In genomic region chr5:68266457-68266856, GRCh38 we compare ENCODE assay signal across 13 cellular contexts.
DNase-seq lines count a peak whose midpoint lies in the region; ATAC-seq and TF ChIP-seq lines count a peak whose summit lies in the region.
"Had no signal": no experiment of that assay in that cellular context is flagged by ENCODE, and none has a peak within 500 bp of the region (broad histone marks: within the 10 kb centered on the region; RNA-seq: fewer than 3 reads in every experiment).

No MANE protein-coding gene starts in this region.

- TF ChIP-seq CTCF in nephron (IDR thresholded peaks at IDR 0.05; ENCODE audit: unreplicated experiment in 3 of 3): no peak

- no peak overlapping the region for H3K4me3 ChIP-seq in effector memory CD4-positive, alpha-beta T cell (ENCODE audit: insufficient read depth, low read depth, low read length, poor library complexity, severe bottlenecking)

- H3K27me3 Mint-ChIP-seq in stimulated activated naive CD8-positive, alpha-beta T cell treated with anti-CD3 and anti-CD28 coated beads, Interleukin-15, Interleukin-2, amounts not matched to agents 100 ng/mL and 50 ng/mL, for 24 hours: no peaks in the 10 kb centered on the region
- no peaks in the 10 kb centered on the region for H3K27me3 Mint-ChIP-seq in nephron (ENCODE audit: low read depth)

- no peaks in the 10 kb centered on the region for H3K27me3 ChIP-seq in effector memory CD4-positive, alpha-beta T cell (replicated peaks; ENCODE audit: control insufficient read depth, insufficient read depth, low read length, poor library complexity, severe bottlenecking)

- H3K4me3 Mint-ChIP-seq in stimulated activated naive CD8-positive, alpha-beta T cell treated with anti-CD3 and anti-CD28 coated beads, Interleukin-15, Interleukin-2, amounts not matched to agents 100 ng/mL and 50 ng/mL, for 24 hours: peak overlapping the region; percentile 23
- no peak overlapping the region for H3K4me3 Mint-ChIP-seq in nephron
- H3K4me3 Mint-ChIP-seq: CD14-positive monocyte had no signal

- H3K36me3 ChIP-seq in effector memory CD4-positive, alpha-beta T cell (ENCODE audit: control insufficient read depth, insufficient read depth, low read length): no peaks in the 10 kb centered on the region

- peak overlapping the region; percentile 19 for H3K27ac ChIP-seq in effector memory CD4-positive, alpha-beta T cell (ENCODE audit: insufficient read depth, low read length, poor library complexity, severe bottlenecking)

- peaks cover 35% of the 10 kb centered on the region for H3K4me1 ChIP-seq in effector memory CD4-positive, alpha-beta T cell (ENCODE audit: control insufficient read depth, insufficient read depth, low read length, poor library complexity, severe bottlenecking)

- H3K36me3 Mint-ChIP-seq in stimulated activated naive CD8-positive, alpha-beta T cell treated with anti-CD3 and anti-CD28 coated beads, Interleukin-15, Interleukin-2, amounts not matched to agents 100 ng/mL and 50 ng/mL, for 24 hours (ENCODE audit: low read depth): no peaks in the 10 kb centered on the region
- H3K36me3 Mint-ChIP-seq in nephron (ENCODE audit: low read depth): peaks cover 23% of the 10 kb centered on the region

- no peak for TF ChIP-seq POLR2A in GM18505 (IDR thresholded peaks at IDR 0.05; ENCODE audit: borderline replicate concordance, extremely low read depth, insufficient read depth, insufficient read length)

- DNase-seq in stimulated activated naive CD8-positive, alpha-beta T cell treated with anti-CD3 and anti-CD28 coated beads, Interleukin-15, Interleukin-2, amounts not matched to agents 100 U/mL and 50 U/mL, for 24 hours: no peak
- no peak for DNase-seq in effector memory CD4-positive, alpha-beta T cell
- DNase-seq: activated CD4-positive, alpha-beta T cell treated with anti-CD3 and anti-CD28 coated beads, Interleukin-2, amount 50 U/mL, for 1 hour; amniotic stem cell; SK-N-SH had no signal

- peaks cover 91% of the 10 kb centered on the region for H3K4me1 Mint-ChIP-seq in stimulated activated naive CD8-positive, alpha-beta T cell treated with anti-CD3 and anti-CD28 coated beads, Interleukin-15, Interleukin-2, amounts not matched to agents 100 ng/mL and 50 ng/mL, for 24 hours (ENCODE audit: low read depth)
- H3K4me1 Mint-ChIP-seq in nephron: peaks cover 68% of the 10 kb centered on the region

- H3K9me3 ChIP-seq in effector memory CD4-positive, alpha-beta T cell (ENCODE audit: control insufficient read depth, low read length): no peaks in the 10 kb centered on the region
- H3K9me3 ChIP-seq: SK-N-SH had no signal

- H3K9me3 Mint-ChIP-seq in stimulated activated naive CD8-positive, alpha-beta T cell treated with anti-CD3 and anti-CD28 coated beads, Interleukin-15, Interleukin-2, amounts not matched to agents 100 ng/mL and 50 ng/mL, for 24 hours: no peaks in the 10 kb centered on the region
- no peaks in the 10 kb centered on the region for H3K9me3 Mint-ChIP-seq in nephron
- H3K9me3 Mint-ChIP-seq: CD14-positive monocyte had no signal

- ATAC-seq in stimulated activated naive CD8-positive, alpha-beta T cell treated with anti-CD3 and anti-CD28 coated beads, Interleukin-15, Interleukin-2, amounts not matched to agents 100 U/mL and 50 U/mL, for 24 hours: no peak
- ATAC-seq in HG03039 (IDR thresholded peaks at IDR 0.05; ENCODE audit: unreplicated experiment) (no peak), GM21576 (IDR thresholded peaks at IDR 0.05; ENCODE audit: unreplicated experiment) (no peak), HG02970 (IDR thresholded peaks at IDR 0.05; ENCODE audit: low FRiP score, unreplicated experiment) (no peak), GM18505 (IDR thresholded peaks at IDR 0.05; ENCODE audit: unreplicated experiment) (no peak)
- ATAC-seq: esophagus mucosa had no signal

- no peak overlapping the region for H3K27ac Mint-ChIP-seq in stimulated activated naive CD8-positive, alpha-beta T cell treated with anti-CD3 and anti-CD28 coated beads, Interleukin-15, Interleukin-2, amounts not matched to agents 100 ng/mL and 50 ng/mL, for 24 hours
- H3K27ac Mint-ChIP-seq in nephron: peak overlapping the region; percentile 67 to 95 (median 89)
